ENCODE assay signal across 21 cellular contexts in genomic region chr10:127215882-127216281, GRCh38. TPM values are rescaled to one million over a fixed set of nuclear protein-coding genes. Genes with fewer than 3 reads are reported as not detected.
"Had no signal": no experiment of that assay in that cellular context is flagged by ENCODE, and none has a peak within 500 bp of the region (broad histone marks: within the 10 kb centered on the region; RNA-seq: fewer than 3 reads in every experiment).

No MANE protein-coding gene starts in this region.

- H3K27ac Mint-ChIP-seq: activated CD4-positive, alpha-beta memory T cell treated with anti-CD3 and anti-CD28 coated beads, Interleukin-2, amount 10 ng/mL, durations not matched to agents 7 days and 5 days; activated naive CD8-positive, alpha-beta T cell; activated T-cell treated with anti-CD3 and anti-CD28 coated beads, Interleukin-2, amount 50 U/mL, for 72 hours; natural killer cell treated with Interleukin-12 subunit alpha and Interleukin-12 subunit beta and Interleukin-15 and Interleukin-18, amount 100 ng/mL, for 72 hours; progenitor cell of endocrine pancreas; stimulated activated naive B cell treated with anti-CD40 and anti-IgM and Interleukin-4, amounts not matched to agents 10 μg/mL and 1 μg/mL and 100 μg/mL, for 72 hours had no signal

- ATAC-seq: activated T-cell treated with anti-CD3 and anti-CD28 coated beads, Interleukin-2, amount 50 U/mL, for 72 hours; natural killer cell treated with Interleukin-12 subunit alpha and Interleukin-12 subunit beta and Interleukin-15 and Interleukin-18, amount 100 ng/mL, for 72 hours; right cardiac atrium; stimulated activated naive B cell treated with anti-CD40 and anti-IgM and Interleukin-4, amounts not matched to agents 10 μg/mL and 1 μg/mL and 100 μg/mL, for 72 hours had no signal

- H3K27me3 ChIP-seq: esophagus squamous epithelium, thyroid gland had no signal

- H3K9me3 Mint-ChIP-seq: activated T-cell treated with anti-CD3 and anti-CD28 coated beads, Interleukin-2, amount 50 U/mL, for 72 hours; brain; natural killer cell treated with Interleukin-12 subunit alpha and Interleukin-12 subunit beta and Interleukin-15 and Interleukin-18, amount 100 ng/mL, for 72 hours had no signal

- H3K27me3 Mint-ChIP-seq: activated CD4-positive, alpha-beta memory T cell treated with anti-CD3 and anti-CD28 coated beads, Interleukin-2, amount 10 ng/mL, durations not matched to agents 7 days and 5 days; progenitor cell of endocrine pancreas had no signal

- H3K4me1 ChIP-seq: esophagus squamous epithelium had no signal

- H3K36me3 Mint-ChIP-seq: activated naive CD8-positive, alpha-beta T cell; brain; natural killer cell treated with Interleukin-12 subunit alpha and Interleukin-12 subunit beta and Interleukin-15 and Interleukin-18, amount 100 ng/mL, for 72 hours; stimulated activated naive B cell treated with anti-CD40 and anti-IgM and Interleukin-4, amounts not matched to agents 10 μg/mL and 1 μg/mL and 100 μg/mL, for 72 hours had no signal

- H3K27ac ChIP-seq: coronary artery, esophagus squamous epithelium, skin epidermis, thyroid gland had no signal

- H3K4me3 Mint-ChIP-seq: activated CD4-positive, alpha-beta memory T cell treated with anti-CD3 and anti-CD28 coated beads, Interleukin-2, amount 10 ng/mL, durations not matched to agents 7 days and 5 days; activated naive CD8-positive, alpha-beta T cell; activated T-cell treated with anti-CD3 and anti-CD28 coated beads, Interleukin-2, amount 50 U/mL, for 72 hours; brain; natural killer cell treated with Interleukin-12 subunit alpha and Interleukin-12 subunit beta and Interleukin-15 and Interleukin-18, amount 100 ng/mL, for 72 hours; stimulated activated naive B cell treated with anti-CD40 and anti-IgM and Interleukin-4, amounts not matched to agents 10 μg/mL and 1 μg/mL and 100 μg/mL, for 72 hours had no signal

- H3K9me3 ChIP-seq: esophagus squamous epithelium, thyroid gland had no signal

- H3K36me3 ChIP-seq: thyroid gland had no signal

- H3K4me3 ChIP-seq: coronary artery, esophagus squamous epithelium, skin epidermis, thyroid gland had no signal

- H3K4me1 Mint-ChIP-seq: activated CD4-positive, alpha-beta memory T cell treated with anti-CD3 and anti-CD28 coated beads, Interleukin-2, amount 10 ng/mL, durations not matched to agents 7 days and 5 days; stimulated activated naive B cell treated with anti-CD40 and anti-IgM and Interleukin-4, amounts not matched to agents 10 μg/mL and 1 μg/mL and 100 μg/mL, for 72 hours had no signal

- DNase-seq: activated CD4-positive, alpha-beta memory T cell treated with anti-CD3 and anti-CD28 coated beads, Interleukin-2, amount 10 ng/mL, durations not matched to agents 7 days and 5 days; activated CD4-positive, alpha-beta T cell treated with anti-CD3 and anti-CD28 coated beads for 4 hours; activated gamma-delta T cell; activated T-cell treated with anti-CD3 and anti-CD28 coated beads, Interleukin-2, amount 50 U/mL, for 72 hours; amniotic stem cell; central memory CD4-positive, alpha-beta T cell; esophagus squamous epithelium; hippocampal formation; occipital lobe; right cardiac atrium; stimulated activated CD4-positive, alpha-beta T cell treated with anti-CD3 and anti-CD28 coated beads, Interleukin-15, amount 100 ng/mL, for 24 hours; stimulated activated CD4-positive, alpha-beta T cell treated with anti-CD3 and anti-CD28 coated beads, Interleukin-4, amount 100 ng/mL, for 1 hour; stimulated activated naive B cell treated with anti-CD40 and anti-IgM and Interleukin-4, amounts not matched to agents 10 μg/mL and 1 μg/mL and 100 μg/mL, for 72 hours had no signal

RNA-seq across cellular contexts. Expression of gene INSYN2A, which starts 19.5 kb away (rescaled TPM):
- total RNA-seq: activated CD4-positive, alpha-beta memory T cell treated with anti-CD3 and anti-CD28 coated beads, Interleukin-2, amount 10 ng/mL, durations not matched to agents 7 days and 5 days; activated T-cell treated with anti-CD3 and anti-CD28 coated beads, Interleukin-2, amount 50 U/mL, for 72 hours; mesenteric fat pad; natural killer cell treated with Interleukin-12 subunit alpha and Interleukin-12 subunit beta and Interleukin-15 and Interleukin-18, amount 100 ng/mL, for 72 hours; progenitor cell of endocrine pancreas; right cardiac atrium had no signal
